14 cellular contexts compared by ENCODE assay signal in genomic region chr11:14902650-14903350, GRCh38. TPM values are rescaled to one million over a fixed set of nuclear protein-coding genes. Genes with fewer than 3 reads are reported as not detected.
A peak's percentile ranks its signal among the peaks of the same experiment; 100 is the strongest.
DNase-seq lines count a peak whose midpoint lies in the region; ATAC-seq and TF ChIP-seq lines count a peak whose summit lies in the region.
"Had no signal": no experiment of that assay in that cellular context is flagged by ENCODE, and none has a peak within 500 bp of the region (broad histone marks: within the 10 kb centered on the region; RNA-seq: fewer than 3 reads in every experiment).

No MANE protein-coding gene starts in this region.

- DNase-seq in EH (ENCODE audit: low read depth) (peak; percentile 80), MG63 (peak; percentile 50), cardiac fibroblast (ENCODE audit: low read depth in 2 of 2) (peak; percentile 67 to 83), kidney tubule cell (ENCODE audit: low spot score) (peak; percentile 80), right cardiac atrium (no peak), GM23338 (ENCODE audit: low spot score) (no peak), right atrium auricular region (ENCODE audit: low spot score) (no peak)
- DNase-seq: DMS79 treated with DMSO at 0.1 percent for 48 hours; NCI-H146; SJCRH30; stimulated activated CD4-positive, alpha-beta T cell treated with anti-CD3 and anti-CD28 coated beads, Interleukin-2, amount 100 ng/mL, for 48 hours had no signal

- H3F3A ChIP-seq in GM23338 (replicated peaks; ENCODE audit: low read depth) = no peaks in the 10 kb centered on the region; the same call in 1 of the 2 replicates

- H3K4me3 Mint-ChIP-seq in GM23338 = no peak overlapping the region
- H3K4me3 Mint-ChIP-seq: stimulated activated memory B cell treated with anti-CD40 and anti-IgM and Interleukin-4, amounts not matched to agents 10 μg/mL and 1 μg/mL and 100 μg/mL, for 72 hours had no signal

- no peaks in the 10 kb centered on the region for H4K20me1 ChIP-seq in GM23338 (replicated peaks; ENCODE audit: insufficient read depth)

- no peak overlapping the region for H3K4me2 ChIP-seq in GM23338

- H3K27me3 Mint-ChIP-seq in GM23338 (ENCODE audit: insufficient read depth, low read depth, poor library complexity) = peaks cover 23% of the 10 kb centered on the region

- H3K9me3 ChIP-seq in MG63 (no peaks in the 10 kb centered on the region), right cardiac atrium (ENCODE audit: control insufficient read depth, low read length) (no peaks in the 10 kb centered on the region), right atrium auricular region (no peaks in the 10 kb centered on the region)
- H3K9me3 ChIP-seq: SJCRH30 had no signal

- H3K4me1 Mint-ChIP-seq in GM23338 = peaks cover 8% of the 10 kb centered on the region

- intact Hi-C loops in right cardiac atrium (cut with DNase I) = loop anchor here in 3 of 4 donors (10.0 kb wide), 3 partner anchors 108 to 302 kb away; partner anchors contain the start of gene CALCB (in 1 of the 3)

- H3K9me2 ChIP-seq in GM23338 (ENCODE audit: insufficient read depth) = no peaks in the 10 kb centered on the region

- H3K27me3 ChIP-seq in MG63 (no peaks in the 10 kb centered on the region), right cardiac atrium (ENCODE audit: control insufficient read depth, insufficient read depth) (no peaks in the 10 kb centered on the region), GM23338 (ENCODE audit: insufficient read depth) (peaks cover 11% of the 10 kb centered on the region), right atrium auricular region (no peaks in the 10 kb centered on the region)
- H3K27me3 ChIP-seq: SJCRH30 had no signal

- no peak for ATAC-seq in right cardiac atrium
- no peak for ATAC-seq in GM23338
- ATAC-seq in HG03097 (IDR thresholded peaks at IDR 0.05; ENCODE audit: low FRiP score, unreplicated experiment) = no peak
- ATAC-seq: activated naive CD4-positive, alpha-beta T cell treated with anti-CD3 and anti-CD28 coated beads, Interleukin-2, amount 50 U/mL, for 72 hours; stimulated activated memory B cell treated with anti-CD40 and anti-IgM and Interleukin-4, amounts not matched to agents 10 μg/mL and 1 μg/mL and 100 μg/mL, for 72 hours had no signal

- H3K36me3 ChIP-seq in MG63 = no peaks in the 10 kb centered on the region
- H3K36me3 ChIP-seq in GM23338 (ENCODE audit: insufficient read depth) = no peaks in the 10 kb centered on the region
- no peaks in the 10 kb centered on the region for H3K36me3 ChIP-seq in right atrium auricular region
- H3K36me3 ChIP-seq: SJCRH30 had no signal

- WGBS in right cardiac atrium = 28% methylated on average over 1 of the region's 1 CpG

- no peak overlapping the region for H3K27ac Mint-ChIP-seq in GM23338
- H3K27ac Mint-ChIP-seq: activated naive CD4-positive, alpha-beta T cell treated with anti-CD3 and anti-CD28 coated beads, Interleukin-2, amount 50 U/mL, for 72 hours; stimulated activated memory B cell treated with anti-CD40 and anti-IgM and Interleukin-4, amounts not matched to agents 10 μg/mL and 1 μg/mL and 100 μg/mL, for 72 hours had no signal

- H3K79me2 ChIP-seq in GM23338 (replicated peaks; ENCODE audit: insufficient read depth) = no peaks in the 10 kb centered on the region

- no peak for TF ChIP-seq CTCF in cardiac fibroblast (IDR thresholded peaks at IDR 0.05; ENCODE audit: low read depth, low read length)
- TF ChIP-seq CTCF in GM23338 (conservative IDR thresholded peaks at IDR 0.05; ENCODE audit: low read depth in 2 of 2) = no peak
- no peak for TF ChIP-seq CTCF in right atrium auricular region (IDR thresholded peaks at IDR 0.05)

- no peaks in the 10 kb centered on the region for H3K9me3 Mint-ChIP-seq in GM23338
- H3K9me3 Mint-ChIP-seq: activated naive CD4-positive, alpha-beta T cell treated with anti-CD3 and anti-CD28 coated beads, Interleukin-2, amount 50 U/mL, for 72 hours; stimulated activated memory B cell treated with anti-CD40 and anti-IgM and Interleukin-4, amounts not matched to agents 10 μg/mL and 1 μg/mL and 100 μg/mL, for 72 hours had no signal

- no peaks in the 10 kb centered on the region for H3K36me3 Mint-ChIP-seq in GM23338 (ENCODE audit: low read depth)
- H3K36me3 Mint-ChIP-seq: stimulated activated memory B cell treated with anti-CD40 and anti-IgM and Interleukin-4, amounts not matched to agents 10 μg/mL and 1 μg/mL and 100 μg/mL, for 72 hours had no signal

- H3K4me1 ChIP-seq in right cardiac atrium (ENCODE audit: control insufficient read depth, insufficient read depth, low read length) (no peaks in the 10 kb centered on the region), GM23338 (ENCODE audit: insufficient read depth) (no peaks in the 10 kb centered on the region), right atrium auricular region (peaks cover 0 to 21% of the 10 kb centered on the region in 2 donors)
- H3K4me1 ChIP-seq: SJCRH30 had no signal

- H3K4me3 ChIP-seq in MG63 (no peak overlapping the region), cardiac fibroblast (replicated peaks in 1 of 2; ENCODE audit: low read depth in 2 of 2, low read length in 2 of 2) (no peak overlapping the region), right cardiac atrium (ENCODE audit: low read length) (no peak overlapping the region), GM23338 (no peak overlapping the region), right atrium auricular region (no peak overlapping the region)
- H3K4me3 ChIP-seq: SJCRH30 had no signal

- no peak overlapping the region for H3K27ac ChIP-seq in right cardiac atrium (ENCODE audit: low read length)
- H3K27ac ChIP-seq in GM23338 (ENCODE audit: low read depth) = no peak overlapping the region
- H3K27ac ChIP-seq in right atrium auricular region = no peak overlapping the region
- H3K27ac ChIP-seq: SJCRH30 had no signal

- no peak overlapping the region for H2AFZ ChIP-seq in GM23338

TF ChIP-seq in GM23338, 12 proteins besides CTCF, POLR2A, EP300 and RAD21:
- TF ChIP-seq POLR2AphosphoS5 (IDR thresholded peaks at IDR 0.05; ENCODE audit: low read depth) (no peak), ZNF114 (CRISPR knock-in tag; IDR thresholded peaks at IDR 0.05) (no peak), ZNF331 (CRISPR knock-in tag; IDR thresholded peaks at IDR 0.05; ENCODE audit: low read depth) (no peak), NANOG (IDR thresholded peaks at IDR 0.05; ENCODE audit: borderline replicate concordance) (no peak), REST (IDR thresholded peaks at IDR 0.05; ENCODE audit: unreplicated experiment) (no peak), CREB1 (CRISPR knock-in tag; IDR thresholded peaks at IDR 0.05; ENCODE audit: low read depth) (no peak)

RNA-seq across cellular contexts. Expression of gene CYP2R1, which starts 10.8 kb away (rescaled TPM):
- 5.5 and 13.7 TPM in 2 replicates for total RNA-seq in MG63 (2014; rRNA removed; shearing (Covaris generic); ENCODE audit: low replicate concordance)
- total RNA-seq in right cardiac atrium = 1 to 10 TPM; 8.2 to 9.8 (median 9.0) TPM
- 7.7 TPM for polyA plus RNA-seq in right cardiac atrium
- total RNA-seq in GM23338 (2014; rRNA removed; shearing (Covaris generic)) = 15.7 and 16.4 TPM in 2 replicates
- 11.1 and 11.8 TPM in 2 replicates for polyA plus RNA-seq in GM23338 (2016; fragmentation: Nextera tagmentation; extraction: Ambion mirVana)
- 1 to 10 TPM; 7.6 to 9.3 TPM for total RNA-seq in right atrium auricular region

Comparison
In these comparisons a context has a peak if more than half of its experiments do, and no peak if none do; other contexts are left out.
1. DNase-seq: peak in EH (single experiment), MG63 (single experiment), cardiac fibroblast (2 of 2) and kidney tubule cell (single experiment); none in right cardiac atrium (0 of 3), GM23338 (single experiment) and right atrium auricular region (single experiment).